ENCODE assay signal across 21 cellular contexts in the genomic region with DNA sequence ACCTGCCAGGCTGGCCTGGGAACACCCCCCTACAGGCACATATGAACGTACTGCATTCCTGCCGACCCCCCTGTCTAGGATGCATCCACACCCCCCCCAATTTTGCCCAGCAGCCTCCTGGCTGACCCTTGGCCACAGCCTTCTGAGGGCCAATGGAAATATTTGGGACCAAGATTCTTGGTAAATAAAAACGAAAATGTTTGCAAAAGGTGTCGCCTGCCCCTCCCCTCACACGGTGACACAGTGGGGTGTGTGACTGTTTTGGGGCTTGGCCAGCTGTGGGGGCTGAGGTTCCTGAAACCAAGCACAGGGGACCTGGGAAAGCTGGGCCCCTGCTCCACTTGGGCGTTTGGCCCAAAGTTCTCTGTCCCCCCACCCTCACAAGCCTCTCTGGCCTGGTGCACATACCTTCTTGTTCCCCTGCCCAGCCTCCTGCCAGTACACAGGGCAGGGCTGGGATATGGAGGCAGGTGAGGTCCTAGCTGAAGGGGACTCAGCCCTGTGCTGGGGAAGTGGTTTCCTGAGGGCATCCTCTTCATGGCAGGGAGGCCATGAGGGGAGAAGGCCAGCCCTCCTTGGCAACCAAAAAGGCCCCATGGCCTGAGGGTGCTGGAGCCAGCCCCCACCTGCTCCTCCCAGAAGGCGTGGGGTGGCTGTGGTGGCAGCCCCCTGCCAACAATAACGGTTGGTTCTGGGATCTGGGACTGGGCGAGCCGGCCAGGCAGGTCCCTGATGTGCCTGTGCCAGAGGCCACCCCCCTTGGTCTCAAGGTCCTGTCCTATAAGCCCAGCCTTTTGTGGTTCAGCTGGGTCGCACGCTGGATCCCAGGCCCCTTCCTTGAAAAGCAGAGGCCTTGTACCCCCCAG. TPM values are rescaled to one million over a fixed set of nuclear protein-coding genes. Genes with fewer than 3 reads are reported as not detected.
A peak's percentile ranks its signal among the peaks of the same experiment; 100 is the strongest.
DNase-seq lines count a peak whose midpoint lies in the region; ATAC-seq, FAIRE-seq and TF ChIP-seq lines count a peak whose summit lies in the region.
"Had no signal": no experiment of that assay in that cellular context is flagged by ENCODE, and none has a peak within 500 bp of the region (broad histone marks: within the 10 kb centered on the region; RNA-seq: fewer than 3 reads in every experiment).

No MANE protein-coding gene starts in this region.

- H3K36me3 Mint-ChIP-seq in CD4-positive, alpha-beta T cell (ENCODE audit: low read depth) = peaks cover 32% of the 10 kb centered on the region
- H3K36me3 Mint-ChIP-seq in glutamatergic neuron (ENCODE audit: unreplicated experiment) = no peaks in the 10 kb centered on the region
- H3K36me3 Mint-ChIP-seq: activated naive CD4-positive, alpha-beta T cell treated with anti-CD3 and anti-CD28 coated beads, Interleukin-2, amount 50 U/mL, for 24 hours had no signal

- no peak for TF ChIP-seq CTCF in CD4-positive, alpha-beta T cell (IDR thresholded peaks at IDR 0.05)
- no peak for TF ChIP-seq CTCF in glutamatergic neuron (IDR thresholded peaks at IDR 0.05; ENCODE audit: partially characterized antibody, unreplicated experiment)

- H3K9me3 Mint-ChIP-seq in CD4-positive, alpha-beta T cell = no peaks in the 10 kb centered on the region
- H3K9me3 Mint-ChIP-seq in glutamatergic neuron (ENCODE audit: unreplicated experiment) = peaks cover 5% of the 10 kb centered on the region
- H3K9me3 Mint-ChIP-seq: activated naive CD4-positive, alpha-beta T cell treated with anti-CD3 and anti-CD28 coated beads, Interleukin-2, amount 50 U/mL, for 24 hours; dendritic cell treated with granulocyte-macrophage colony-stimulating factor and Interleukin-4, amounts not matched to agents 40 ng/mL and 50 ng/mL, for 4 days; IgD-negative memory B cell; immature natural killer cell had no signal

- H3K4me3 Mint-ChIP-seq in CD4-positive, alpha-beta T cell = peak overlapping the region; percentile 25
- no peak overlapping the region for H3K4me3 Mint-ChIP-seq in glutamatergic neuron (ENCODE audit: unreplicated experiment)
- H3K4me3 Mint-ChIP-seq: dendritic cell treated with granulocyte-macrophage colony-stimulating factor and Interleukin-4, amounts not matched to agents 40 ng/mL and 50 ng/mL, for 4 days had no signal

- peaks cover 28% of the 10 kb centered on the region for H3K4me1 Mint-ChIP-seq in CD4-positive, alpha-beta T cell (ENCODE audit: low read depth)
- H3K4me1 Mint-ChIP-seq in glutamatergic neuron (ENCODE audit: low read depth, unreplicated experiment) = peaks cover 8% of the 10 kb centered on the region

- no peak overlapping the region for H3K27ac ChIP-seq in CD4-positive, alpha-beta T cell (ENCODE audit: low read depth, low read length)

- no peak for ATAC-seq in CD4-positive, alpha-beta T cell (ENCODE audit: poor library complexity)
- no peak for ATAC-seq in HG02870 (IDR thresholded peaks at IDR 0.05; ENCODE audit: unreplicated experiment)
- ATAC-seq in HG03280 (IDR thresholded peaks at IDR 0.05; ENCODE audit: unreplicated experiment) = no peak

- H3K9me3 ChIP-seq in CD4-positive, alpha-beta T cell (ENCODE audit: control insufficient read depth, low read length) = no peaks in the 10 kb centered on the region
- H3K9me3 ChIP-seq: right lobe of liver had no signal

- POLR2A ChIA-PET in CD4-positive, alpha-beta T cell (lab: Charles Lee) = interaction anchor here (0.8 to 10.0 kb wide), 3 partner anchors 9 to 100 kb away, joined by 3 to 71 read pairs (median 3); partner anchors contain the start of genes POLR2L and TSPAN4

- FAIRE-seq in frontal cortex (lab: Jason Lieb, UNC) = no peak
- FAIRE-seq: TTC549 had no signal

- peaks cover 36% of the 10 kb centered on the region for H3K27me3 Mint-ChIP-seq in CD4-positive, alpha-beta T cell
- peaks cover 13% of the 10 kb centered on the region for H3K27me3 Mint-ChIP-seq in glutamatergic neuron (ENCODE audit: unreplicated experiment)

- DNase-seq in CD4-positive, alpha-beta T cell = no peak
- peak; percentile 9 for DNase-seq in M059J (ENCODE audit: low read depth)
- DNase-seq in glutamatergic neuron = no peak
- peak; percentile 78 for DNase-seq in posterior vena cava (ENCODE audit: low spot score)
- no peak for DNase-seq in frontal cortex (ENCODE audit: low spot score in 2 of 2)
- no peak for DNase-seq in dermis blood vessel endothelial cell
- DNase-seq: activated CD4-positive, alpha-beta T cell treated with anti-CD3 and anti-CD28 coated beads, Interleukin-2, amount 50 U/mL, for 4 hours; activated T-cell treated with anti-CD3 and anti-CD28 coated beads, Interleukin-2, amount 50 U/mL, for 1 hour; erythroblast; immature natural killer cell; mesendoderm; NCI-H1092; NCI-H2107; NCI-H524 treated with DMSO at 0.1 percent for 48 hours had no signal

- H3K27ac Mint-ChIP-seq in CD4-positive, alpha-beta T cell = peak overlapping the region; percentile 27
- peak overlapping the region; percentile 17 for H3K27ac Mint-ChIP-seq in glutamatergic neuron (ENCODE audit: unreplicated experiment)
- H3K27ac Mint-ChIP-seq: activated naive CD4-positive, alpha-beta T cell treated with anti-CD3 and anti-CD28 coated beads, Interleukin-2, amount 50 U/mL, for 24 hours; dendritic cell treated with granulocyte-macrophage colony-stimulating factor and Interleukin-4, amounts not matched to agents 40 ng/mL and 50 ng/mL, for 4 days; immature natural killer cell had no signal

- H3K27me3 ChIP-seq in CD4-positive, alpha-beta T cell (ENCODE audit: control insufficient read depth, insufficient read depth, low read length) = peaks cover 34% of the 10 kb centered on the region
- H3K27me3 ChIP-seq: right lobe of liver had no signal

- intact Hi-C loops in CD4-positive, alpha-beta T cell (cut with DNase I, micrococcal nuclease) = no loop called here
- intact Hi-C loops in posterior vena cava (cut with DNase I) = no loop called here

- CTCF ChIA-PET in CD4-positive, alpha-beta T cell (lab: Charles Lee) = no interaction called here

RNA-seq across cellular contexts. Expression of gene CRACR2B, which starts 2.1 kb away (rescaled TPM):
- total RNA-seq in CD4-positive, alpha-beta T cell = under 1 TPM in 1 of 2 experiments, not detected in 1; 0.33 TPM
- total RNA-seq in M059J (2014; rRNA removed; shearing (Covaris generic)) = 2.1 and 9.6 TPM in 2 replicates
- total RNA-seq in glutamatergic neuron (ENCODE audit: unreplicated experiment) = 19.7 TPM
- 1 to 10 TPM; 3.5 to 4.3 TPM for total RNA-seq in posterior vena cava
- total RNA-seq in frontal cortex = 0.82 TPM
- 27.5 and 29.8 TPM in 2 replicates for total RNA-seq in dermis blood vessel endothelial cell

RNA-seq across cellular contexts. Expression of gene PNPLA2, which starts 6.9 kb away (rescaled TPM):
- 100 to 1,000 TPM; 202 to 220 TPM for total RNA-seq in CD4-positive, alpha-beta T cell
- 27.8 and 50.0 TPM in 2 replicates for total RNA-seq in M059J (2014; rRNA removed; shearing (Covaris generic))
- total RNA-seq in glutamatergic neuron (ENCODE audit: unreplicated experiment) = 32.3 TPM
- total RNA-seq in posterior vena cava = 10 to 100 TPM; 80.7 to 85.5 TPM
- 5.3 TPM for total RNA-seq in frontal cortex
- 41.4 and 76.9 TPM in 2 replicates for total RNA-seq in dermis blood vessel endothelial cell

RNA-seq across cellular contexts. Expression of gene CD151, which starts 7.2 kb away (rescaled TPM):
- total RNA-seq in CD4-positive, alpha-beta T cell = 10 to 100 TPM; 20.2 to 20.8 TPM
- total RNA-seq in M059J (2014; rRNA removed; shearing (Covaris generic)) = 588 and 642 TPM in 2 replicates
- total RNA-seq in glutamatergic neuron (ENCODE audit: unreplicated experiment) = 346 TPM
- 100 to 1,000 TPM; 473 to 490 TPM for total RNA-seq in posterior vena cava
- total RNA-seq in frontal cortex = 34.6 TPM
- total RNA-seq in dermis blood vessel endothelial cell = 700 and 712 TPM in 2 replicates

RNA-seq across cellular contexts. Expression of gene RPLP2, which starts 15.8 kb away (rescaled TPM):
- total RNA-seq in CD4-positive, alpha-beta T cell = 1,000 to 10,000 TPM; 5,234 to 5,390 TPM
- total RNA-seq in M059J (2014; rRNA removed; shearing (Covaris generic)) = 714 and 877 TPM in 2 replicates
- 997 TPM for total RNA-seq in glutamatergic neuron (ENCODE audit: unreplicated experiment)
- total RNA-seq in posterior vena cava = 1,000 to 10,000 TPM; 1,286 to 1,386 TPM
- total RNA-seq in frontal cortex = 210 TPM
- total RNA-seq in dermis blood vessel endothelial cell = 199 and 232 TPM in 2 replicates

RNA-seq across cellular contexts. Expression of gene POLR2L, which starts 16.7 kb away (rescaled TPM):
- 10 to 100 TPM; 19.6 to 19.8 TPM for total RNA-seq in CD4-positive, alpha-beta T cell
- total RNA-seq in M059J (2014; rRNA removed; shearing (Covaris generic)) = 147 and 201 TPM in 2 replicates
- 106 TPM for total RNA-seq in glutamatergic neuron (ENCODE audit: unreplicated experiment)
- total RNA-seq in posterior vena cava = 10 to 100 TPM; 63.9 to 91.4 TPM
- total RNA-seq in frontal cortex = 17.5 TPM
- total RNA-seq in dermis blood vessel endothelial cell = 81.9 and 193 TPM in 2 replicates

Comparison
In these comparisons a context has a peak if more than half of its experiments do, and no peak if none do; other contexts are left out.
1. DNase-seq: peak in M059J (single experiment) and posterior vena cava (single experiment); none in CD4-positive, alpha-beta T cell (0 of 10), glutamatergic neuron (single experiment), frontal cortex (0 of 2) and dermis blood vessel endothelial cell (single experiment).